Comparison of ENCODE assay signal across 27 cellular contexts in genomic region chr5:73495772-73496346, GRCh38. TPM values are rescaled to one million over a fixed set of nuclear protein-coding genes. Genes with fewer than 3 reads are reported as not detected.
DNase-seq lines count a peak whose midpoint lies in the region; ATAC-seq, FAIRE-seq and TF ChIP-seq lines count a peak whose summit lies in the region.
"Had no signal": no experiment of that assay in that cellular context is flagged by ENCODE, and none has a peak within 500 bp of the region (broad histone marks: within the 10 kb centered on the region; RNA-seq: fewer than 3 reads in every experiment).

No MANE protein-coding gene starts in this region.

- ATAC-seq in GM23338, result no peak
- ATAC-seq: A549 had no signal

- H3K4me2 ChIP-seq in osteoblast (ENCODE audit: insufficient read depth, low read length), result no peak overlapping the region
- H3K4me2 ChIP-seq in GM23338, result no peak overlapping the region

- FAIRE-seq in RCC 7860 (lab: Jason Lieb, UNC), result no peak
- FAIRE-seq: A549 had no signal

- 81 to 87% methylated on average over 3 to 4 of the region's 4 CpGs for WGBS in endodermal cell (ENCODE audit: insufficient coverage in 1 of 2, insufficient read length in 1 of 2), 2 experiments

- CTCF ChIA-PET in Caco-2 (lab: Charles Lee), result interaction anchor here (0.6 to 1.7 kb wide), 3 partner anchors 36 to 102 kb away, joined by 3 to 6 read pairs (median 5); no protein-coding TSS in a partner anchor

- POLR2A ChIA-PET in Caco-2 (lab: Charles Lee), result interaction anchor here (0.5 kb wide), 1 partner anchor 1004 kb away, joined by 5 read pairs; no protein-coding TSS in a partner anchor

- H3F3A ChIP-seq in GM23338 (replicated peaks; ENCODE audit: low read depth), result 0 out of 2 replicates have a peak, but pooled peaks cover 3% of the 10 kb centered on the region

- H3K27me3 ChIP-seq in Caco-2 (replicated peaks; ENCODE audit: control insufficient read depth, insufficient read depth, low read length) (no peaks in the 10 kb centered on the region), endodermal cell (ENCODE audit: control insufficient read depth, insufficient read depth, low read length, poor library complexity, severe bottlenecking) (no peaks in the 10 kb centered on the region), osteoblast (ENCODE audit: insufficient read depth, low read length) (no peaks in the 10 kb centered on the region), GM23338 (ENCODE audit: insufficient read depth) (no peaks in the 10 kb centered on the region)
- H3K27me3 ChIP-seq: MG63, SJSA1 had no signal

- H3K79me2 ChIP-seq in osteoblast (ENCODE audit: insufficient read depth, low read length) (peaks cover 29% of the 10 kb centered on the region), GM23338 (replicated peaks; ENCODE audit: insufficient read depth) (peaks cover 39% of the 10 kb centered on the region)

- H3K4me1 ChIP-seq in Caco-2, result peaks cover 31% of the 10 kb centered on the region
- peaks cover 9% of the 10 kb centered on the region for H3K4me1 ChIP-seq in endodermal cell (ENCODE audit: control insufficient read depth, insufficient read depth, low read length)
- peaks cover 28% of the 10 kb centered on the region for H3K4me1 ChIP-seq in osteoblast (ENCODE audit: insufficient read depth, low read length)
- H3K4me1 ChIP-seq in GM23338 (ENCODE audit: insufficient read depth), result peaks cover 31% of the 10 kb centered on the region
- H3K4me1 ChIP-seq: BE2C had no signal

- H3K9me3 Mint-ChIP-seq in Caco-2 (ENCODE audit: unreplicated experiment) (no peaks in the 10 kb centered on the region), endodermal cell (no peaks in the 10 kb centered on the region), GM23338 (no peaks in the 10 kb centered on the region)
- H3K9me3 Mint-ChIP-seq: HFFc6 had no signal

- peak; percentile 46 to 55 for DNase-seq in Caco-2
- peak; percentile 74 for DNase-seq in LNCaP clone FGC (ENCODE audit: low read depth)
- no peak for DNase-seq in endodermal cell
- DNase-seq in osteoblast (ENCODE audit: insufficient read length, low spot score, missing footprints), result peak; percentile 78
- DNase-seq in GM23338 (ENCODE audit: low spot score), result no peak
- no peak for DNase-seq in RCC 7860 (ENCODE audit: low spot score)
- no peak for DNase-seq in amniotic stem cell (lab: John Stamatoyannopoulos, UW)
- no peak for DNase-seq in caudate nucleus (lab: John Stamatoyannopoulos, UW)
- DNase-seq: BE2C, DMS 273 treated with DMSO at 0.1 percent for 48 hours, DMS79 treated with DMSO at 0.1 percent for 48 hours, H7, HFFc6, Karpas-422, MG63, NCI-H1417 treated with DMSO at 0.1 percent for 48 hours, NCI-H187 treated with DMSO at 0.1 percent for 48 hours, NCI-H2107, NCI-H226, NCI-H510A treated with DMSO at 0.1 percent for 48 hours, NCI-H748 treated with DMSO at 0.1 percent for 48 hours, PC-9, SW 1271 had no signal

- no peaks in the 10 kb centered on the region for H3K9me2 ChIP-seq in GM23338 (ENCODE audit: insufficient read depth)

- peaks cover 2% of the 10 kb centered on the region; the same call in 1 of the 2 replicates for H3K36me3 ChIP-seq in Caco-2 (ENCODE audit: control insufficient read depth, insufficient read depth, low read length)
- peaks cover 13% of the 10 kb centered on the region for H3K36me3 ChIP-seq in endodermal cell (ENCODE audit: control insufficient read depth, insufficient read depth, low read length)
- peaks cover 12% of the 10 kb centered on the region for H3K36me3 ChIP-seq in osteoblast (ENCODE audit: insufficient read depth, low read length)
- H3K36me3 ChIP-seq in GM23338 (ENCODE audit: insufficient read depth), result peaks cover 4% of the 10 kb centered on the region; the same call in 1 of the 2 replicates

- intact Hi-C loops in Caco-2 (cut with micrococcal nuclease; ENCODE audit: unreplicated experiment), result no loop called here

- H3K4me1 Mint-ChIP-seq in Caco-2 (ENCODE audit: low read depth, unreplicated experiment) (peaks cover 8% of the 10 kb centered on the region), endodermal cell (peaks cover 46% of the 10 kb centered on the region), GM23338 (peaks cover 48% of the 10 kb centered on the region)

- H3K27ac ChIP-seq in endodermal cell (ENCODE audit: low read depth, low read length) (no peak overlapping the region), osteoblast (ENCODE audit: low read depth, low read length) (no peak overlapping the region), GM23338 (ENCODE audit: low read depth) (no peak overlapping the region), caudate nucleus (ENCODE audit: low read depth, low read length) (no peak overlapping the region)
- H3K27ac ChIP-seq: HL-60, PC-9, SJSA1 had no signal

- H3K27me3 Mint-ChIP-seq in Caco-2 (ENCODE audit: insufficient read depth, unreplicated experiment), result no peaks in the 10 kb centered on the region
- peaks cover 12% of the 10 kb centered on the region for H3K27me3 Mint-ChIP-seq in endodermal cell (ENCODE audit: insufficient read depth)
- H3K27me3 Mint-ChIP-seq in GM23338 (ENCODE audit: insufficient read depth, low read depth, poor library complexity), result peaks cover 7% of the 10 kb centered on the region
- H3K27me3 Mint-ChIP-seq: IgD-negative memory B cell had no signal

- H4K20me1 ChIP-seq in osteoblast (ENCODE audit: insufficient read depth, low read length) (peaks cover 20% of the 10 kb centered on the region), GM23338 (replicated peaks; ENCODE audit: insufficient read depth) (peaks cover 9% of the 10 kb centered on the region; the same call in 1 of the 2 replicates)

- no peak overlapping the region for H3K4me3 ChIP-seq in Caco-2 (ENCODE audit: low read depth, low read length)
- no peak overlapping the region for H3K4me3 ChIP-seq in LNCaP clone FGC (ENCODE audit: low read depth, low read length)
- no peak overlapping the region for H3K4me3 ChIP-seq in endodermal cell (ENCODE audit: low read length)
- H3K4me3 ChIP-seq in osteoblast (ENCODE audit: insufficient read depth, low read length), result no peak overlapping the region
- no peak overlapping the region for H3K4me3 ChIP-seq in GM23338
- H3K4me3 ChIP-seq: A549, MG63, PC-9, SJSA1 had no signal

- BruUV-seq in Caco-2 (replicated peaks; lab: Mats Ljungman, UMichigan), result no TSS peak

- H3K9me3 ChIP-seq in Caco-2, result no peaks in the 10 kb centered on the region
- no peaks in the 10 kb centered on the region for H3K9me3 ChIP-seq in endodermal cell (ENCODE audit: control insufficient read depth, low read length)
- H3K9me3 ChIP-seq in osteoblast (ENCODE audit: low read depth, low read length), result no peaks in the 10 kb centered on the region
- H3K9me3 ChIP-seq: A549, BE2C, MG63, SJSA1 had no signal

- no peak overlapping the region for H3K4me3 Mint-ChIP-seq in Caco-2 (ENCODE audit: unreplicated experiment)
- H3K4me3 Mint-ChIP-seq in endodermal cell, result peak overlapping the region; percentile 29
- no peak overlapping the region for H3K4me3 Mint-ChIP-seq in GM23338
- H3K4me3 Mint-ChIP-seq: HFFc6 had no signal

- no peak overlapping the region for H3K9ac ChIP-seq in endodermal cell (ENCODE audit: extremely low read depth, low read length, poor library complexity, severe bottlenecking)

- TF ChIP-seq CTCF in Caco-2 (IDR thresholded peaks at IDR 0.05; ENCODE audit: insufficient read depth in 1 of 2, low read depth in 1 of 2, low read length in 1 of 2, severe bottlenecking in 1 of 2, unreplicated experiment in 1 of 2), result no peak
- no peak for TF ChIP-seq CTCF in LNCaP clone FGC (IDR thresholded peaks at IDR 0.05; ENCODE audit: control insufficient read depth, extremely low read depth, insufficient read depth)
- TF ChIP-seq CTCF in endodermal cell (conservative IDR thresholded peaks at IDR 0.05), result no peak
- TF ChIP-seq CTCF in osteoblast (IDR thresholded peaks at IDR 0.05; ENCODE audit: extremely low read depth, low read depth, low read length), result no peak
- TF ChIP-seq CTCF in GM23338 (conservative IDR thresholded peaks at IDR 0.05; ENCODE audit: low read depth in 2 of 2), result no peak

- H3K36me3 Mint-ChIP-seq in Caco-2 (ENCODE audit: insufficient read depth, unreplicated experiment), result peaks cover 32% of the 10 kb centered on the region
- peaks cover 15% of the 10 kb centered on the region for H3K36me3 Mint-ChIP-seq in endodermal cell (ENCODE audit: low read depth)
- H3K36me3 Mint-ChIP-seq in GM23338 (ENCODE audit: low read depth), result peaks cover 24% of the 10 kb centered on the region

- H3K27ac Mint-ChIP-seq in Caco-2 (ENCODE audit: unreplicated experiment) (no peak overlapping the region), endodermal cell (no peak overlapping the region), GM23338 (no peak overlapping the region)
- H3K27ac Mint-ChIP-seq: HFFc6 had no signal

- H2AFZ ChIP-seq in osteoblast (ENCODE audit: low read length), result no peak overlapping the region
- H2AFZ ChIP-seq in GM23338, result no peak overlapping the region
- H2AFZ ChIP-seq: PC-9 had no signal

RNA-seq across cellular contexts. Expression of gene BTF3, which starts 2.4 kb away (rescaled TPM):
- 653 and 704 TPM in 2 replicates for total RNA-seq in Caco-2 (2022)
- 100 to 1,000 TPM; 671 to 739 TPM for total RNA-seq in endodermal cell
- polyA plus RNA-seq in endodermal cell (2013, experiment 1 of 2), result 732 TPM
- 692 TPM for polyA plus RNA-seq in endodermal cell (2013, experiment 2 of 2)
- 207 and 218 TPM in 2 replicates for total RNA-seq in osteoblast
- 472 and 506 TPM in 2 replicates for total RNA-seq in GM23338 (2014; rRNA removed; shearing (Covaris generic))
- polyA plus RNA-seq in GM23338 (2016; fragmentation: Nextera tagmentation; extraction: Ambion mirVana), result 1,033 and 1,148 TPM in 2 replicates

RNA-seq across cellular contexts. Expression of gene FOXD1, which starts 47.3 kb away (rescaled TPM):
- total RNA-seq in Caco-2 (2022), result 2.8 and 3.1 TPM in 2 replicates
- total RNA-seq in endodermal cell, result under 1 TPM; 0.29 to 0.59 TPM
- polyA plus RNA-seq in endodermal cell (2013, experiment 1 of 2), result 0.64 TPM
- 0.79 TPM for polyA plus RNA-seq in endodermal cell (2013, experiment 2 of 2)
- total RNA-seq in osteoblast, result 12.7 and 17.0 TPM in 2 replicates
- total RNA-seq in GM23338 (2014; rRNA removed; shearing (Covaris generic)), result 0.12 and 0.42 TPM in 2 replicates
- polyA plus RNA-seq in GM23338 (2016; fragmentation: Nextera tagmentation; extraction: Ambion mirVana), result 0.23 TPM in 1 of 2 replicates, not detected in the other
- polyA plus RNA-seq: IgD-negative memory B cell had no signal

Comparison
In these comparisons a context has a peak if more than half of its experiments do, and no peak if none do; other contexts are left out.
1. DNase-seq: peak in Caco-2 (2 of 2), LNCaP clone FGC (single experiment) and osteoblast (single experiment); none in endodermal cell (single experiment), GM23338 (single experiment), RCC 7860 (single experiment), amniotic stem cell (single experiment) and caudate nucleus (0 of 61).